8 cellular contexts compared by ENCODE assay signal in genomic region chr3:48898383-48899234, GRCh38. TPM values are rescaled to one million over a fixed set of nuclear protein-coding genes. Genes with fewer than 3 reads are reported as not detected.
DNase-seq lines count a peak whose midpoint lies in the region; ATAC-seq and TF ChIP-seq lines count a peak whose summit lies in the region.

SLC25A20 (minus strand) TSS chr3:48898882; CDS start chr3:48898794, 88 bp downstream.

- 3 to 6% (median 3%) methylated on average over 31 to 54 of the region's 54 CpGs for WGBS in ovary, 3 donors
- WGBS in thymus = 3% methylated on average over 54 of the region's 54 CpGs

- H3K27ac ChIP-seq in GM23338 (ENCODE audit: low read depth) = no peak within 1 kb of the TSS; the same call in 1 of the 2 replicates
- H3K27ac ChIP-seq in ovary = peak within 1 kb of the TSS in 1 of 2 donors; percentile 32
- H3K27ac ChIP-seq in thymus (ENCODE audit: low read depth) = peak within 1 kb of the TSS; percentile 93

- peak within 1 kb of the TSS; percentile 99 for H2AFZ ChIP-seq in GM23338

- peaks cover 19% of the 10 kb centered on the region for H3K27me3 Mint-ChIP-seq in GM23338 (ENCODE audit: insufficient read depth, low read depth, poor library complexity)
- no peaks in the 10 kb centered on the region for H3K27me3 Mint-ChIP-seq in activated naive CD8-positive, alpha-beta T cell

- TF ChIP-seq EP300 in ovary (IDR thresholded peaks at IDR 0.05) = no peak

- intact Hi-C loops in Right ventricle myocardium inferior (cut with DNase I) (loop anchor here (1.0 kb wide), 1 partner anchor 20 kb away; the partner anchor contains the start of gene ARIH2), ovary (cut with DNase I) (no loop called here)

- DNase-seq in G401 (ENCODE audit: low spot score) = peak; percentile 43
- DNase-seq in GM23338 (ENCODE audit: low spot score) = peak; percentile 98
- DNase-seq in LNCaP clone FGC (ENCODE audit: low read depth) = no peak
- DNase-seq in SKM-1 treated with dmso at 0.1 percent for 144 hours (lab: John Stamatoyannopoulos, UW; ENCODE audit: unreplicated experiment) = peak; percentile 73
- DNase-seq in Right ventricle myocardium inferior (ENCODE audit: missing footprints) = peak; percentile 96
- peak; percentile 85 to 91 (median 88) for DNase-seq in ovary

- TF ChIP-seq POLR2A in ovary (IDR thresholded peaks at IDR 0.05) = peak; percentile 18

- H3K4me2 ChIP-seq in GM23338 = peak within 1 kb of the TSS; percentile 96

- H3K4me1 ChIP-seq in GM23338 (ENCODE audit: insufficient read depth) (no peaks in the 10 kb centered on the region; the same call in 1 of the 2 replicates), ovary (ENCODE audit: insufficient read depth) (peaks cover 11% of the 10 kb centered on the region), thymus (ENCODE audit: control insufficient read depth, insufficient read depth, low read length) (peaks cover 13% of the 10 kb centered on the region)

- H3F3A ChIP-seq in GM23338 (replicated peaks; ENCODE audit: low read depth) = no peaks in the 10 kb centered on the region

- H3K27ac Mint-ChIP-seq in GM23338 = peak within 1 kb of the TSS; percentile 90
- peak within 1 kb of the TSS; percentile 90 for H3K27ac Mint-ChIP-seq in activated naive CD8-positive, alpha-beta T cell

- no peaks in the 10 kb centered on the region for H4K20me1 ChIP-seq in GM23338 (replicated peaks; ENCODE audit: insufficient read depth)

- no peaks in the 10 kb centered on the region for H3K79me2 ChIP-seq in GM23338 (replicated peaks; ENCODE audit: insufficient read depth)

- H3K4me3 ChIP-seq in GM23338 = peak within 1 kb of the TSS; percentile 86
- H3K4me3 ChIP-seq in LNCaP clone FGC (ENCODE audit: low read depth, low read length) = peak within 1 kb of the TSS; percentile 54
- H3K4me3 ChIP-seq in ovary = peak within 1 kb of the TSS; percentile 71
- H3K4me3 ChIP-seq in thymus (ENCODE audit: low read length) = peak within 1 kb of the TSS; percentile 98

- H3K36me3 ChIP-seq in GM23338 (ENCODE audit: insufficient read depth) = no peaks in the 10 kb centered on the region
- no peaks in the 10 kb centered on the region for H3K36me3 ChIP-seq in ovary
- no peaks in the 10 kb centered on the region for H3K36me3 ChIP-seq in thymus (ENCODE audit: control insufficient read depth, insufficient read depth)

- no peaks in the 10 kb centered on the region for H3K9me3 ChIP-seq in ovary
- no peaks in the 10 kb centered on the region for H3K9me3 ChIP-seq in thymus (ENCODE audit: control insufficient read depth)

- H3K27me3 ChIP-seq in GM23338 (ENCODE audit: insufficient read depth) (0 out of 2 replicates have a peak, but pooled peaks cover 7% of the 10 kb centered on the region), ovary (no peaks in the 10 kb centered on the region), thymus (ENCODE audit: control insufficient read depth, insufficient read depth) (no peaks in the 10 kb centered on the region)

- no peaks in the 10 kb centered on the region for H3K9me3 Mint-ChIP-seq in GM23338
- H3K9me3 Mint-ChIP-seq in activated naive CD8-positive, alpha-beta T cell (ENCODE audit: low read depth) = no peaks in the 10 kb centered on the region

- peak within 1 kb of the TSS; percentile 94 for H3K4me3 Mint-ChIP-seq in GM23338
- H3K4me3 Mint-ChIP-seq in activated naive CD8-positive, alpha-beta T cell = peak within 1 kb of the TSS; percentile 94

- in situ Hi-C loops in G401 (cut with HindIII; ENCODE audit: low sequenced_read_pairs) = no loop called here

- peaks cover 18% of the 10 kb centered on the region for H3K4me1 Mint-ChIP-seq in GM23338
- peaks cover 40% of the 10 kb centered on the region for H3K4me1 Mint-ChIP-seq in activated naive CD8-positive, alpha-beta T cell (ENCODE audit: low read depth)

- H3K9me2 ChIP-seq in GM23338 (ENCODE audit: insufficient read depth) = no peaks in the 10 kb centered on the region

- ATAC-seq in GM23338 (peak; percentile 97), Right ventricle myocardium inferior (peak; percentile 98)

- TF ChIP-seq CTCF in GM23338 (conservative IDR thresholded peaks at IDR 0.05; ENCODE audit: low read depth in 2 of 2) (no peak), LNCaP clone FGC (IDR thresholded peaks at IDR 0.05; ENCODE audit: control insufficient read depth, extremely low read depth, insufficient read depth) (no peak), ovary (IDR thresholded peaks at IDR 0.05) (no peak)

- no peaks in the 10 kb centered on the region for H3K36me3 Mint-ChIP-seq in GM23338 (ENCODE audit: low read depth)
- H3K36me3 Mint-ChIP-seq in activated naive CD8-positive, alpha-beta T cell = no peaks in the 10 kb centered on the region

TF ChIP-seq in GM23338, 12 proteins besides CTCF, POLR2A, EP300 and RAD21 (continues in another document):
- no peak for TF ChIP-seq ZNF462 (CRISPR knock-in tag; IDR thresholded peaks at IDR 0.05)

RNA-seq across cellular contexts. Expression of gene SLC25A20, which starts in this region (rescaled TPM):
- total RNA-seq in G401 (2014; rRNA removed; shearing (Covaris generic)) = 16.0 and 30.1 TPM in 2 replicates
- 4.3 and 4.4 TPM in 2 replicates for total RNA-seq in GM23338 (2014; rRNA removed; shearing (Covaris generic))
- 3.0 TPM in 2 replicates for polyA plus RNA-seq in GM23338 (2016; fragmentation: Nextera tagmentation; extraction: Ambion mirVana)
- total RNA-seq in Right ventricle myocardium inferior = 130 TPM
- total RNA-seq in ovary = 10 to 100 TPM in 4 of 7 donors, 1 to 10 TPM in 3; 5.6 to 12.3 (median 10.1) TPM
- 10 to 100 TPM; 12.1 to 37.6 TPM for polyA plus RNA-seq in ovary
- 32.3 TPM for polyA plus RNA-seq in thymus
